Comparison of ENCODE assay signal across 2 cellular contexts in the genomic region with DNA sequence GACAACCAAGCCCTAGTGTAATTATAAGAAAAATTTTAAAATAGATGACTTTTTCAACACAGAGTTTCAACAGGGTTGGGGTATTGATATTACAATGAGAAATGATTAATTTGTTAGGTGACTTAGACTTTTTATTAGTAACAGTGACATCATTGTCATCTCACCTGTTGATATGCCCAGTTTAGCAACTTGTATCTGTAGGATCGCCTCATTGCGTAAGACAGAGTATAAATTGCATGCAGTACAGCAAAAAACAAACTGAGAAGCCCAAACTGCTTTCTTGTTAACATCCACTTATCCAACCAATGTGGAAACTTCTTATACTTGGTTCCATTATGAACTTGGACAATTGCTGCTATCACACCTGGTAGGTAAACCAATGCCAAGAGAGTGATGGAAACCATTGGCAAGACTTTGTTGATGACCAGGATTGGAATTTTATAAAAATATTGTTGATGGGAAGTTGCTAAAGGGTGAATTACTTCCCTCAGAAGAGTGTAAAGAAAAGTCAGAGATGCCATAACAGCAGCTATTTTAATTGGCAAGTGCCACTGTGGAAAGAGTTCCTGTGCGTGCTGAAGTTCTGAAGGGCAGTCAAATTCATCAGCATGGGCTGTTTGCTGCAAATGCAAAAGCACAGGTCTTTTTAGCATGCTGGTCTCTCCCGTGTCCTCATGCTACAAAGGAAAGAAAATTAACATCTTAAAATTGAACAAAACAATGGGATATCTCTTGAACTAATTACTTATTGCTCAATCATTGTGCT. TPM values are rescaled to one million over a fixed set of nuclear protein-coding genes. Genes with fewer than 3 reads are reported as not detected.
"Had no signal": no experiment of that assay in that cellular context is flagged by ENCODE, and none has a peak within 500 bp of the region (broad histone marks: within the 10 kb centered on the region; RNA-seq: fewer than 3 reads in every experiment).

No MANE protein-coding gene starts in this region.

RNA-seq across cellular contexts. Expression of a gene that starts 6.6 kb away (rescaled TPM):
- total RNA-seq: activated CD4-positive, alpha-beta memory T cell treated with anti-CD3 and anti-CD28 coated beads for 36 hours; activated CD8-positive, alpha-beta T cell treated with anti-CD3 and anti-CD28 coated beads, Interleukin-2, amount 10 ng/mL, durations not matched to agents 7 days and 5 days had no signal
